Comparison of ENCODE assay signal across 13 cellular contexts in genomic region chr12:84507914-84508313, GRCh38.
A peak's percentile ranks its signal among the peaks of the same experiment; 100 is the strongest.
DNase-seq lines count a peak whose midpoint lies in the region; ATAC-seq and TF ChIP-seq lines count a peak whose summit lies in the region.
"Had no signal": no experiment of that assay in that cellular context is flagged by ENCODE, and none has a peak within 500 bp of the region (broad histone marks: within the 10 kb centered on the region; RNA-seq: fewer than 3 reads in every experiment).

No MANE protein-coding gene starts in this region.

- DNase-seq in NCI-H2107 treated with DMSO at 0.1 percent for 48 hours (lab: John Stamatoyannopoulos, UW; ENCODE audit: unreplicated experiment) (peak; percentile 30), NCI-H2107 (lab: John Stamatoyannopoulos, UW) (no peak), NCI-H446 treated with DMSO at 0.1 percent for 48 hours (lab: John Stamatoyannopoulos, UW) (peak; percentile 82), fibroblast of mammary gland (ENCODE audit: low read depth) (peak; percentile 58), sciatic nerve (ENCODE audit: low spot score) (peak; percentile 51), SW 1271 (lab: John Stamatoyannopoulos, UW) (no peak)
- DNase-seq: central memory CD4-positive, alpha-beta T cell; KG1; T-helper 9 cell; upper lobe of right lung had no signal

- intact Hi-C loops in sciatic nerve (cut with DNase I) = no loop called here

- H3K4me3 ChIP-seq in fibroblast of mammary gland (ENCODE audit: control insufficient read depth, low read depth, low read length) = no peak overlapping the region
- H3K4me3 ChIP-seq: A549, upper lobe of right lung had no signal

- TF ChIP-seq CTCF in fibroblast of mammary gland (conservative IDR thresholded peaks at IDR 0.05; ENCODE audit: control insufficient read depth, insufficient read depth, low read depth, low read length) = no peak

- ATAC-seq in sciatic nerve (peak; percentile 75), GM19467 (IDR thresholded peaks at IDR 0.05; ENCODE audit: unreplicated experiment) (no peak), GM21737 (IDR thresholded peaks at IDR 0.05; ENCODE audit: unreplicated experiment) (no peak)

Comparison
In these comparisons a context has a peak if more than half of its experiments do, and no peak if none do; other contexts are left out.
1. DNase-seq: peak in NCI-H2107 treated with DMSO at 0.1 percent for 48 hours (single experiment), NCI-H446 treated with DMSO at 0.1 percent for 48 hours (single experiment), fibroblast of mammary gland (single experiment) and sciatic nerve (single experiment); none in NCI-H2107 (single experiment) and SW 1271 (0 of 2).